In genomic region chr3:132660745-132661067, GRCh38 we compare ENCODE assay signal across 1 cellular context.
A peak's percentile ranks its signal among the peaks of the same experiment; 100 is the strongest.
TF ChIP-seq lines count a peak whose summit lies in the region.

No MANE protein-coding gene starts in this region.

TF ChIP-seq in K562, 482 proteins besides CTCF, POLR2A, EP300 and RAD21 (continued from another document):
- 0 out of 2 replicates have a peak, but pooled peaks have one; percentile 50 for TF ChIP-seq AFF4 (CRISPR knock-in tag; IDR thresholded peaks at IDR 0.05)
- TF ChIP-seq TBP (optimal IDR thresholded peaks at IDR 0.05; ENCODE audit: low read depth, low read length), result no peak
- no peak for TF ChIP-seq POLR2H (tag; IDR thresholded peaks at IDR 0.05; ENCODE audit: low read depth)
- TF ChIP-seq E2F6 (IDR thresholded peaks at IDR 0.05; ENCODE audit: borderline replicate concordance in 1 of 2, extremely low read depth in 1 of 2, insufficient read depth in 1 of 2, insufficient read length in 1 of 2, low read depth in 1 of 2, low read length in 1 of 2, poor library complexity in 1 of 2, severe bottlenecking in 1 of 2), result peak in 1 of 2 experiments; percentile 18
- TF ChIP-seq ZBTB1 (CRISPR knock-in tag; IDR thresholded peaks at IDR 0.05; ENCODE audit: borderline replicate concordance, low read depth), result no peak
- no peak for TF ChIP-seq CTCFL (IDR thresholded peaks at IDR 0.05; ENCODE audit: borderline replicate concordance, insufficient read depth, low read depth, low read length, poor library complexity, severe bottlenecking)
- TF ChIP-seq HLTF (IDR thresholded peaks at IDR 0.05), result no peak
